Comparison of ENCODE assay signal across 9 cellular contexts in the genomic region with DNA sequence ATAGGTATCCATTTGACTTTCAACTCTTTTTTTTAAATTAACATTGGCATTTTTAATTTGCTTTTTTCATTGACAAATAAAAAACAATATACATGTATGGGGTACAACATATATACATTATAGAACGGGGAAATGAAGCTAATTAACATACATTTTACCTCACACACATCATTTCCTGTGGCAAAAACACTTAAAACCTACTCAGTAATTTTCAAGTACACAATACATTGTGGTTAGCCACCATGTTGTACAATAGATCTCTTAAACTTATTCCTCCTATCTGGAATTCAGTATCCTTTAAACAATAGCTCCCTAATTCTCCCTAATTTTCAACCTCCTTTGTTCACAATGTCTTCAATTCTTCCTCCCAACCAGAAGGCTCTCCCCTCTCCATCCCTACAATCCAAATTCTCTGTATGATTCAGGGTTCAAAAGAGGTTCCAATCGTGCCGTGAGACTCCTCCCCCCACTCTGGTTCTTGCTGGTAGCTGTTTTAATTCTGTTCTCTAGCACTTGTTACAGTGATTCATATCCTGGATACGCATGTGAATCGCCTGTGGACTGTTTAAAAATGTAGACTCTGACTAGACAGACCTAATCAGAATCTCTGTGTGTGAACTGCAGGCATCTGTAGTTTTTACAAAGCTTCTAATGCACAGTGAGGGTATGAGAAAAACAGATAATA.
DNase-seq lines count a peak whose midpoint lies in the region; ATAC-seq and TF ChIP-seq lines count a peak whose summit lies in the region.
"Had no signal": no experiment of that assay in that cellular context is flagged by ENCODE, and none has a peak within 500 bp of the region (broad histone marks: within the 10 kb centered on the region; RNA-seq: fewer than 3 reads in every experiment).

No MANE protein-coding gene starts in this region.

- H3K23me2 ChIP-seq in H9 (ENCODE audit: insufficient read length, low read depth, low read length, poor library complexity, severe bottlenecking): no peaks in the 10 kb centered on the region

- no peaks in the 10 kb centered on the region for H3K9me3 ChIP-seq in smooth muscle cell (replicated peaks; ENCODE audit: low read depth)
- no peaks in the 10 kb centered on the region for H3K9me3 ChIP-seq in H9 (ENCODE audit: control insufficient read depth, low read depth, low read length)
- H3K9me3 ChIP-seq: heart right ventricle had no signal

- CTCF ChIA-PET in RWPE1 (lab: Yijun Ruan, JAX): interaction anchor here (0.6 kb wide), 3 partner anchors 37 to 238 kb away, joined by 3 read pairs; no protein-coding TSS in a partner anchor

- H4K5ac ChIP-seq in H9 (ENCODE audit: insufficient read length, low read depth, low read length): no peak overlapping the region

- no peak overlapping the region for H3K27ac ChIP-seq in RWPE1
- H3K27ac ChIP-seq in smooth muscle cell (ENCODE audit: low read depth): peak overlapping the region; percentile 88
- no peak overlapping the region for H3K27ac ChIP-seq in H9 (ENCODE audit: insufficient read length, low read depth, low read length)

- no peak overlapping the region for H2BK5ac ChIP-seq in H9 (ENCODE audit: insufficient read length, low read length)

- H3K4ac ChIP-seq in H9 (ENCODE audit: low read depth, low read length): no peak overlapping the region

- no peak overlapping the region for H4K91ac ChIP-seq in H9 (ENCODE audit: insufficient read length, low read depth, low read length)

- no peak overlapping the region for H2BK120ac ChIP-seq in H9 (ENCODE audit: low read depth, low read length, poor library complexity, severe bottlenecking)

- H3K18ac ChIP-seq in H9 (ENCODE audit: insufficient read length, low read depth, low read length): no peak overlapping the region

- no peak overlapping the region for H2BK20ac ChIP-seq in H9 (ENCODE audit: low read depth, low read length, poor library complexity, severe bottlenecking)

- H3F3A ChIP-seq in smooth muscle cell (ENCODE audit: low read depth): no peaks in the 10 kb centered on the region

- no peak overlapping the region for H3T11ph ChIP-seq in H9 (ENCODE audit: low read length)

- peaks cover 2 to 10% of the 10 kb centered on the region in 2 experiments; a peak in 4 of 5 replicates for H3K9me3 Mint-ChIP-seq in H9

- H2BK12ac ChIP-seq in H9 (ENCODE audit: insufficient read length, low read depth, low read length): no peak overlapping the region

- no peak overlapping the region for H3K14ac ChIP-seq in H9 (ENCODE audit: insufficient read depth, low read length)

- no peaks in the 10 kb centered on the region for H3K27me3 ChIP-seq in smooth muscle cell (ENCODE audit: low read depth)
- H3K27me3 ChIP-seq in H9 (ENCODE audit: insufficient read depth, low read length): no peaks in the 10 kb centered on the region
- H3K27me3 ChIP-seq: heart right ventricle had no signal

- H3K4me2 ChIP-seq in smooth muscle cell (peak overlapping the region; percentile 73), H9 (ENCODE audit: insufficient read depth, insufficient read length, low read length) (no peak overlapping the region)

- no peak overlapping the region for H3K4me3 Mint-ChIP-seq in H9

- no peaks in the 10 kb centered on the region for H3K36me3 ChIP-seq in smooth muscle cell (ENCODE audit: low read depth)
- H3K36me3 ChIP-seq: heart right ventricle had no signal

- no peak overlapping the region for H3K23ac ChIP-seq in H9 (ENCODE audit: insufficient read length, low read depth, low read length)

- 14% methylated on average over 5 of the region's 5 CpGs for WGBS in smooth muscle cell (ENCODE audit: low lambda C conversion rate)
- no CpG with 5 or more reads among the region's 5 CpGs for WGBS in H9 (ENCODE audit: extremely low coverage, insufficient read length, low lambda C conversion rate)

- H2BK15ac ChIP-seq in H9 (ENCODE audit: low read depth, low read length): no peak overlapping the region

- H3K4me1 ChIP-seq in smooth muscle cell (ENCODE audit: low read depth) (no peaks in the 10 kb centered on the region), H9 (ENCODE audit: insufficient read depth, low read length) (no peaks in the 10 kb centered on the region; the same call in 1 of the 2 replicates)

- no peak for TF ChIP-seq CTCF in RWPE1 (conservative IDR thresholded peaks at IDR 0.05; ENCODE audit: low read depth)
- TF ChIP-seq CTCF in smooth muscle cell (IDR thresholded peaks at IDR 0.05; ENCODE audit: borderline replicate concordance, insufficient read depth, poor library complexity, severe bottlenecking): no peak
- no peak for TF ChIP-seq CTCF in H9 (conservative IDR thresholded peaks at IDR 0.05)

- H3K27ac Mint-ChIP-seq in H9: no peak overlapping the region

- POLR2A ChIA-PET in RWPE1 (lab: Yijun Ruan, JAX; ENCODE audit: low non-redundant PET): interaction anchor here (1.8 kb wide), 1 partner anchor 87 kb away, joined by 5 read pairs; a partner anchor contains a TSS

- no peak overlapping the region for H3K4me3 ChIP-seq in smooth muscle cell
- H3K4me3 ChIP-seq: heart right ventricle had no signal

- ATAC-seq in GM18520 (IDR thresholded peaks at IDR 0.05; ENCODE audit: unreplicated experiment): peak; percentile 45

- peak overlapping the region; percentile 48 for H3K9ac ChIP-seq in smooth muscle cell (ENCODE audit: low read depth)
- H3K9ac ChIP-seq in H9 (ENCODE audit: extremely low read depth, insufficient read length, low read length): no peak overlapping the region

- H3K4me1 Mint-ChIP-seq in H9: peaks cover 27 to 40% of the 10 kb centered on the region in 2 experiments

- H3K27me3 Mint-ChIP-seq in H9 (ENCODE audit: low read depth): peaks cover 6% of the 10 kb centered on the region

- H3K56ac ChIP-seq in H9 (ENCODE audit: insufficient read length, low read depth, low read length): no peak overlapping the region

- H3K79me2 ChIP-seq in smooth muscle cell (ENCODE audit: low read depth) (no peaks in the 10 kb centered on the region), H9 (ENCODE audit: insufficient read depth, low read length) (no peaks in the 10 kb centered on the region)

- H4K8ac ChIP-seq in H9 (replicated peaks; ENCODE audit: insufficient read length, low read depth, low read length): no peak overlapping the region

- no peak overlapping the region for H2AK5ac ChIP-seq in H9 (ENCODE audit: insufficient read length, low read length)

- H4K20me1 ChIP-seq in smooth muscle cell (ENCODE audit: low read depth): no peaks in the 10 kb centered on the region
- no peaks in the 10 kb centered on the region for H4K20me1 ChIP-seq in H9 (ENCODE audit: control insufficient read depth, insufficient read depth, insufficient read length)

- DNase-seq in RWPE1 (ENCODE audit: low spot score) (peak; percentile 93), smooth muscle cell (lab: John Stamatoyannopoulos, UW; ENCODE audit: unreplicated experiment) (no peak), H9 (no peak), medulla oblongata (ENCODE audit: extremely low spot score) (no peak), hippocampal formation (lab: John Stamatoyannopoulos, UW) (no peak), NCI-H1105 treated with DMSO at 0.1 percent for 48 hours (lab: John Stamatoyannopoulos, UW) (no peak)
- peak; percentile 34 for DNase-seq in central memory CD4-positive, alpha-beta T cell
- DNase-seq: heart right ventricle had no signal

- H2AFZ ChIP-seq in smooth muscle cell (ENCODE audit: low read depth): peak overlapping the region; percentile 51
- H2AFZ ChIP-seq in H9 (ENCODE audit: low read length): no peak overlapping the region

- H3K36me3 Mint-ChIP-seq in H9 (ENCODE audit: insufficient read depth in 1 of 3, low read depth in 3 of 3): peaks cover 0 to 12% (median 2%) of the 10 kb centered on the region in 3 experiments; a peak in 3 of 7 replicates

- no peaks in the 10 kb centered on the region for H3K79me1 ChIP-seq in H9 (ENCODE audit: insufficient read depth, low read depth, low read length, poor library complexity, severe bottlenecking)

Comparison
In these comparisons a context has a peak if more than half of its experiments do, and no peak if none do; other contexts are left out.
1. DNase-seq: peak in RWPE1 (single experiment) and central memory CD4-positive, alpha-beta T cell (single experiment); none in smooth muscle cell (single experiment), H9 (single experiment), medulla oblongata (single experiment), hippocampal formation (0 of 2) and NCI-H1105 treated with DMSO at 0.1 percent for 48 hours (single experiment).